7 cellular contexts compared by ENCODE assay signal in the genomic region with DNA sequence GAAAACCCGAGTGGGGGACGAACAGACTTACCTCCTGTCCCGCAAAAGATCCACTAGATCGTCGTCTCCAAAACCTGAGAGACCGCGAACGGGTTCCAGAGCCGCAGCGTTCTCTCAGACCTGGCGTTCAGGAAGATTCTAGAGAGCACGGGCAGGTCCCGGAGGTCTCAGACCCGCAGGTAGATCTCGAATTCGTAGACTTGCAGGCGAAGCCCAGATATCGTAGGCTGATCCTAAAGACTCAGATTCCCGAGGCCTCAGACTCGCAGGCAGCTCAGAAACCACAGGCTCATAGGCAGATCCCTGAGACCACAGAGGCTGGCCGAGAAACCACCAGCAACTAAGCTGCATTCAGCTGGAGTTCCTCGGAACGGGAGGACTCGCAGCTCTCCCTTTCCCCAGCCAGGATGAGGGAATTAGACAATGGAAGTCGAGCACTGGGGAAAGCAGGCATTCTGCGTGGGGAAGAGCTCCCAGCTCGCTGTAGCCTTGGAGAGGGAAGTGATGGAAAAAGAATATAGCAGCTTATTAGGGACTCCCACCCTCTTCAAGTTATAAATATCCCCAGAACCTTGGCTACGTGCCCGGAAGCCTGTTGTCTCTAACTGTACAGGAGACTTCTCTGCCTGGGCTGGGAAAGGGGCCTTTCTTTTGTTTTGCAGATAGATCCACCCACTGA. TPM values are rescaled to one million over a fixed set of nuclear protein-coding genes. Genes with fewer than 3 reads are reported as not detected.
DNase-seq lines count a peak whose midpoint lies in the region; ATAC-seq, FAIRE-seq and TF ChIP-seq lines count a peak whose summit lies in the region.

A gene (minus strand): TSS at position 502 of the 679 bp plus-strand sequence. CDS start 1,831 bp downstream, outside the sequence.

- no peak for FAIRE-seq in GM19239 (lab: Jason Lieb, UNC)

- H3K4me1 ChIP-seq in colonic mucosa (peaks cover 17% of the 10 kb centered on the region), smooth muscle cell (ENCODE audit: low read depth) (peaks cover 26% of the 10 kb centered on the region)

- H3K27me3 ChIP-seq in colonic mucosa (no peaks in the 10 kb centered on the region), smooth muscle cell (ENCODE audit: low read depth) (no peaks in the 10 kb centered on the region)

- H3K9ac ChIP-seq in colonic mucosa (ENCODE audit: low read depth in 2 of 2, low read length in 2 of 2), result peak within 1 kb of the TSS; percentile 73 to 96
- H3K9ac ChIP-seq in smooth muscle cell (ENCODE audit: low read depth), result peak within 1 kb of the TSS; percentile 91

- H3K4me3 Mint-ChIP-seq in WTC11, result peak within 1 kb of the TSS; percentile 92

- no peaks in the 10 kb centered on the region for H4K20me1 ChIP-seq in smooth muscle cell (ENCODE audit: low read depth)

- peak within 1 kb of the TSS; percentile 96 for H3K27ac Mint-ChIP-seq in WTC11

- peaks cover 41% of the 10 kb centered on the region for H3K4me1 Mint-ChIP-seq in WTC11

- ATAC-seq in WTC11 (no peak), GM21737 (IDR thresholded peaks at IDR 0.05; ENCODE audit: unreplicated experiment) (no peak)

- H3K4me3 ChIP-seq in colonic mucosa (peak within 1 kb of the TSS; percentile 70), smooth muscle cell (peak within 1 kb of the TSS; percentile 86)

- peaks cover 8% of the 10 kb centered on the region for H3K36me3 Mint-ChIP-seq in WTC11

- no peak for TF ChIP-seq CTCF in WTC11 (IDR thresholded peaks at IDR 0.05)
- TF ChIP-seq CTCF in colonic mucosa (IDR thresholded peaks at IDR 0.05), result no peak
- TF ChIP-seq CTCF in smooth muscle cell (IDR thresholded peaks at IDR 0.05; ENCODE audit: borderline replicate concordance, insufficient read depth, poor library complexity, severe bottlenecking), result no peak

- H3F3A ChIP-seq in smooth muscle cell (ENCODE audit: low read depth), result peaks cover 11% of the 10 kb centered on the region

- peaks cover 20% of the 10 kb centered on the region for H3K79me2 ChIP-seq in smooth muscle cell (ENCODE audit: low read depth)

- CTCF ChIA-PET in WTC11 (lab: Charles Lee), result interaction anchor here (0.7 to 4.8 kb wide), 2 partner anchors 25 to 35 kb away, joined by 4 to 48 read pairs; a partner anchor contains a TSS

- intact Hi-C loops in colonic mucosa (cut with DNase I), result loop anchor here (10.0 kb wide), 1 partner anchor 115 kb away; a partner anchor contains a TSS

- H3K27ac ChIP-seq in colonic mucosa, result peak within 1 kb of the TSS; percentile 93
- H3K27ac ChIP-seq in smooth muscle cell (ENCODE audit: low read depth), result peak within 1 kb of the TSS; percentile 96

- peak within 1 kb of the TSS; percentile 90 for H3K4me2 ChIP-seq in smooth muscle cell

- DNase-seq in GM19239 (ENCODE audit: insufficient read length, low spot score) (peak; percentile 19), NCI-H2107 (lab: John Stamatoyannopoulos, UW) (peak; percentile 92), WTC11 (ENCODE audit: low spot score) (no peak), colonic mucosa (peak; percentile 85), kidney glomerular epithelial cell (lab: John Stamatoyannopoulos, UW) (peak; percentile 52), smooth muscle cell (lab: John Stamatoyannopoulos, UW; ENCODE audit: unreplicated experiment) (peak; percentile 70)

- H2AFZ ChIP-seq in smooth muscle cell (ENCODE audit: low read depth), result peak within 1 kb of the TSS; percentile 97

- POLR2A ChIA-PET in WTC11 (lab: Charles Lee), result interaction anchor here (0.7 kb wide), 1 partner anchor 25 kb away, joined by 5 read pairs; a partner anchor contains a TSS

- peaks cover 9% of the 10 kb centered on the region for H3K9me3 Mint-ChIP-seq in WTC11

- 6% methylated on average over 29 of the region's 29 CpGs for WGBS in smooth muscle cell (ENCODE audit: low lambda C conversion rate)

- H3K9me3 ChIP-seq in colonic mucosa, result no peaks in the 10 kb centered on the region
- H3K9me3 ChIP-seq in smooth muscle cell (replicated peaks; ENCODE audit: low read depth), result peaks cover 5% of the 10 kb centered on the region

- no peaks in the 10 kb centered on the region for H3K36me3 ChIP-seq in colonic mucosa
- peaks cover 13% of the 10 kb centered on the region for H3K36me3 ChIP-seq in smooth muscle cell (ENCODE audit: low read depth)

- peaks cover 35% of the 10 kb centered on the region for H3K27me3 Mint-ChIP-seq in WTC11 (ENCODE audit: low read depth)

TF ChIP-seq in WTC11, 78 proteins besides CTCF, POLR2A, EP300 and RAD21 (continues in another document):
- no peak for TF ChIP-seq FOXK1 (CRISPR knock-in tag; IDR thresholded peaks at IDR 0.05)
- no peak for TF ChIP-seq NR2C2 (CRISPR knock-in tag; IDR thresholded peaks at IDR 0.05)
- TF ChIP-seq, protein P1, sequence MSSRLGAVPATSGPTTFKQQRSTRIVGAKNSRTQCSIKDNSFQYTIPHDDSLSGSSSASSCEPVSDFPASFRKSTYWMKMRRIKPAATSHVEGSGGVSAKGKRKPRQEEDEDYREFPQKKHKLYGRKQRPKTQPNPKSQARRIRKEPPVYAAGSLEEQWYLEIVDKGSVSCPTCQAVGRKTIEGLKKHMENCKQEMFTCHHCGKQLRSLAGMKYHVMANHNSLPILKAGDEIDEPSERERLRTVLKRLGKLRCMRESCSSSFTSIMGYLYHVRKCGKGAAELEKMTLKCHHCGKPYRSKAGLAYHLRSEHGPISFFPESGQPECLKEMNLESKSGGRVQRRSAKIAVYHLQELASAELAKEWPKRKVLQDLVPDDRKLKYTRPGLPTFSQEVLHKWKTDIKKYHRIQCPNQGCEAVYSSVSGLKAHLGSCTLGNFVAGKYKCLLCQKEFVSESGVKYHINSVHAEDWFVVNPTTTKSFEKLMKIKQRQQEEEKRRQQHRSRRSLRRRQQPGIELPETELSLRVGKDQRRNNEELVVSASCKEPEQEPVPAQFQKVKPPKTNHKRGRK (CRISPR knock-in tag; IDR thresholded peaks at IDR 0.05; ENCODE audit: borderline replicate concordance), result no peak
- TF ChIP-seq TP53 (CRISPR knock-in tag; IDR thresholded peaks at IDR 0.05), result no peak
- no peak for TF ChIP-seq NR3C1 (CRISPR knock-in tag; conservative IDR thresholded peaks at IDR 0.05; ENCODE audit: low read depth)
- no peak for TF ChIP-seq RELA (CRISPR knock-in tag; IDR thresholded peaks at IDR 0.05; ENCODE audit: borderline replicate concordance)
- TF ChIP-seq CREB1 (CRISPR knock-in tag; IDR thresholded peaks at IDR 0.05), result no peak
- TF ChIP-seq ZNF138 (CRISPR knock-in tag; conservative IDR thresholded peaks at IDR 0.05), result no peak
- no peak for TF ChIP-seq HMGA2 (CRISPR knock-in tag; IDR thresholded peaks at IDR 0.05)
- TF ChIP-seq, protein P2, sequence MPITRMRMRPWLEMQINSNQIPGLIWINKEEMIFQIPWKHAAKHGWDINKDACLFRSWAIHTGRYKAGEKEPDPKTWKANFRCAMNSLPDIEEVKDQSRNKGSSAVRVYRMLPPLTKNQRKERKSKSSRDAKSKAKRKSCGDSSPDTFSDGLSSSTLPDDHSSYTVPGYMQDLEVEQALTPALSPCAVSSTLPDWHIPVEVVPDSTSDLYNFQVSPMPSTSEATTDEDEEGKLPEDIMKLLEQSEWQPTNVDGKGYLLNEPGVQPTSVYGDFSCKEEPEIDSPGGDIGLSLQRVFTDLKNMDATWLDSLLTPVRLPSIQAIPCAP (CRISPR knock-in tag; IDR thresholded peaks at IDR 0.05), result no peak
- TF ChIP-seq ZNF263 (CRISPR knock-in tag; IDR thresholded peaks at IDR 0.05; ENCODE audit: low read depth), result no peak
- no peak for TF ChIP-seq CBFB (CRISPR knock-in tag; IDR thresholded peaks at IDR 0.05; ENCODE audit: low read depth)
- no peak for TF ChIP-seq ELF4 (CRISPR knock-in tag; IDR thresholded peaks at IDR 0.05; ENCODE audit: low read depth)
- TF ChIP-seq, protein P3, sequence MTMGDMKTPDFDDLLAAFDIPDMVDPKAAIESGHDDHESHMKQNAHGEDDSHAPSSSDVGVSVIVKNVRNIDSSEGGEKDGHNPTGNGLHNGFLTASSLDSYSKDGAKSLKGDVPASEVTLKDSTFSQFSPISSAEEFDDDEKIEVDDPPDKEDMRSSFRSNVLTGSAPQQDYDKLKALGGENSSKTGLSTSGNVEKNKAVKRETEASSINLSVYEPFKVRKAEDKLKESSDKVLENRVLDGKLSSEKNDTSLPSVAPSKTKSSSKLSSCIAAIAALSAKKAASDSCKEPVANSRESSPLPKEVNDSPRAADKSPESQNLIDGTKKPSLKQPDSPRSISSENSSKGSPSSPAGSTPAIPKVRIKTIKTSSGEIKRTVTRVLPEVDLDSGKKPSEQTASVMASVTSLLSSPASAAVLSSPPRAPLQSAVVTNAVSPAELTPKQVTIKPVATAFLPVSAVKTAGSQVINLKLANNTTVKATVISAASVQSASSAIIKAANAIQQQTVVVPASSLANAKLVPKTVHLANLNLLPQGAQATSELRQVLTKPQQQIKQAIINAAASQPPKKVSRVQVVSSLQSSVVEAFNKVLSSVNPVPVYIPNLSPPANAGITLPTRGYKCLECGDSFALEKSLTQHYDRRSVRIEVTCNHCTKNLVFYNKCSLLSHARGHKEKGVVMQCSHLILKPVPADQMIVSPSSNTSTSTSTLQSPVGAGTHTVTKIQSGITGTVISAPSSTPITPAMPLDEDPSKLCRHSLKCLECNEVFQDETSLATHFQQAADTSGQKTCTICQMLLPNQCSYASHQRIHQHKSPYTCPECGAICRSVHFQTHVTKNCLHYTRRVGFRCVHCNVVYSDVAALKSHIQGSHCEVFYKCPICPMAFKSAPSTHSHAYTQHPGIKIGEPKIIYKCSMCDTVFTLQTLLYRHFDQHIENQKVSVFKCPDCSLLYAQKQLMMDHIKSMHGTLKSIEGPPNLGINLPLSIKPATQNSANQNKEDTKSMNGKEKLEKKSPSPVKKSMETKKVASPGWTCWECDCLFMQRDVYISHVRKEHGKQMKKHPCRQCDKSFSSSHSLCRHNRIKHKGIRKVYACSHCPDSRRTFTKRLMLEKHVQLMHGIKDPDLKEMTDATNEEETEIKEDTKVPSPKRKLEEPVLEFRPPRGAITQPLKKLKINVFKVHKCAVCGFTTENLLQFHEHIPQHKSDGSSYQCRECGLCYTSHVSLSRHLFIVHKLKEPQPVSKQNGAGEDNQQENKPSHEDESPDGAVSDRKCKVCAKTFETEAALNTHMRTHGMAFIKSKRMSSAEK (CRISPR knock-in tag; IDR thresholded peaks at IDR 0.05; ENCODE audit: borderline replicate concordance), result no peak
- TF ChIP-seq, protein P4, sequence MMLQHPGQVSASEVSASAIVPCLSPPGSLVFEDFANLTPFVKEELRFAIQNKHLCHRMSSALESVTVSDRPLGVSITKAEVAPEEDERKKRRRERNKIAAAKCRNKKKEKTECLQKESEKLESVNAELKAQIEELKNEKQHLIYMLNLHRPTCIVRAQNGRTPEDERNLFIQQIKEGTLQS (CRISPR knock-in tag; conservative IDR thresholded peaks at IDR 0.05), result no peak

RNA-seq across cellular contexts. Expression of the gene that starts here (rescaled TPM):
- total RNA-seq in WTC11 (2021) (1.3 to 1.7 TPM (median 1.6 TPM) in 3 replicates), colonic mucosa (10 to 100 TPM in 1 of 2 donors, 1 to 10 TPM in 1; 7.1 to 13.9 TPM), smooth muscle cell (12.9 and 19.6 TPM in 2 replicates)
- polyA plus RNA-seq in smooth muscle cell, result 7.1 and 11.7 TPM in 2 replicates
